In genomic region chr20:36606171-36607116, GRCh38 we compare ENCODE assay signal across 9 cellular contexts. TPM values are rescaled to one million over a fixed set of nuclear protein-coding genes. Genes with fewer than 3 reads are reported as not detected.
DNase-seq lines count a peak whose midpoint lies in the region; ATAC-seq and TF ChIP-seq lines count a peak whose summit lies in the region.
"Had no signal": no experiment of that assay in that cellular context is flagged by ENCODE, and none has a peak within 500 bp of the region (broad histone marks: within the 10 kb centered on the region; RNA-seq: fewer than 3 reads in every experiment).

No MANE protein-coding gene starts in this region.

- H3K9me3 Mint-ChIP-seq in activated CD4-positive, alpha-beta T cell treated with anti-CD3 and anti-CD28 coated beads, Interleukin-2, amount 10 ng/mL, durations not matched to agents 24 days and 14 days = no peaks in the 10 kb centered on the region

- H3K27ac Mint-ChIP-seq in activated CD4-positive, alpha-beta T cell treated with anti-CD3 and anti-CD28 coated beads, Interleukin-2, amount 10 ng/mL, durations not matched to agents 24 days and 14 days = peak overlapping the region; percentile 94

- no peak for TF ChIP-seq CTCF in Panc1 (IDR thresholded peaks at IDR 0.05)

- H3K9me3 ChIP-seq in Panc1 (ENCODE audit: control insufficient read depth, insufficient read depth, low read depth, low read length) (no peaks in the 10 kb centered on the region), mucosa of rectum (ENCODE audit: control insufficient read depth in 2 of 2, low read length in 2 of 2) (no peaks in the 10 kb centered on the region)

- peak overlapping the region; percentile 93 to 99 for H3K9ac ChIP-seq in mucosa of rectum (ENCODE audit: low read depth in 1 of 2, low read length in 2 of 2)

- in situ Hi-C loops in Panc1 (cut with HindIII; ENCODE audit: low pct_unique_long_range_greater_than_20kb, low sequenced_read_pairs) = no loop called here

- H3K4me3 ChIP-seq in Panc1 (ENCODE audit: low read depth in 2 of 2, low read length in 2 of 2) (peak overlapping the region; percentile 97), mucosa of rectum (ENCODE audit: low read length in 2 of 2) (peak overlapping the region; percentile 93 to 96)

- intact Hi-C loops in activated CD4-positive, alpha-beta T cell treated with anti-CD3 and anti-CD28 coated beads, Interleukin-2, amount 10 ng/mL, durations not matched to agents 24 days and 14 days (cut with micrococcal nuclease) = loop anchor here (5.0 to 10.0 kb wide), 2 partner anchors 142 to 166 kb away; partner anchors contain the start of gene DSN1
- intact Hi-C loops in Panc1 (cut with micrococcal nuclease; ENCODE audit: unreplicated experiment) = no loop called here

- H3K36me3 ChIP-seq in Panc1 (ENCODE audit: control insufficient read depth, insufficient read depth, low read length) (peaks cover 10% of the 10 kb centered on the region; the same call in 1 of the 2 replicates), mucosa of rectum (ENCODE audit: control insufficient read depth in 2 of 2, insufficient read depth in 2 of 2, low read length in 2 of 2) (peaks cover 19 to 31% of the 10 kb centered on the region in 2 donors)

- H3K4me1 ChIP-seq in Panc1 (ENCODE audit: control insufficient read depth, insufficient read depth, low read length) (peaks cover 7% of the 10 kb centered on the region; the same call in 1 of the 2 replicates), mucosa of rectum (ENCODE audit: control insufficient read depth in 2 of 2, insufficient read depth in 2 of 2, low read length in 2 of 2) (peaks cover 8 to 20% of the 10 kb centered on the region in 2 donors)

- POLR2A ChIA-PET in Panc1 (lab: Charles Lee) = interaction anchor here (0.5 to 0.6 kb wide), 4 partner anchors 106 to 589 kb away, joined by 3 to 6 read pairs (median 4); no protein-coding TSS in a partner anchor

- H3K27ac ChIP-seq in Panc1 (ENCODE audit: low read length) (peak overlapping the region; percentile 75), cingulate gyrus (ENCODE audit: low read depth, low read length) (peak overlapping the region; percentile 88), mucosa of rectum (ENCODE audit: low read depth in 2 of 2, low read length in 2 of 2) (peak overlapping the region; percentile 93 to 94)

- H3K27me3 ChIP-seq in Panc1 (ENCODE audit: control insufficient read depth, insufficient read depth, low read length) = no peaks in the 10 kb centered on the region
- no peaks in the 10 kb centered on the region for H3K27me3 ChIP-seq in mucosa of rectum (ENCODE audit: control insufficient read depth in 2 of 2, insufficient read depth in 2 of 2, low read length in 2 of 2)

- H3K4me1 Mint-ChIP-seq in activated CD4-positive, alpha-beta T cell treated with anti-CD3 and anti-CD28 coated beads, Interleukin-2, amount 10 ng/mL, durations not matched to agents 24 days and 14 days = peaks cover 21% of the 10 kb centered on the region

- H3K27me3 Mint-ChIP-seq in activated CD4-positive, alpha-beta T cell treated with anti-CD3 and anti-CD28 coated beads, Interleukin-2, amount 10 ng/mL, durations not matched to agents 24 days and 14 days = no peaks in the 10 kb centered on the region

- CTCF ChIA-PET in Panc1 (lab: Charles Lee) = interaction anchor here (0.5 to 1.3 kb wide), 4 partner anchors 10 to 336 kb away, joined by 3 to 8 read pairs (median 6); no protein-coding TSS in a partner anchor

- ATAC-seq in Panc1 (no peak), GM19035 (IDR thresholded peaks at IDR 0.05; ENCODE audit: unreplicated experiment) (no peak), HG03439 (IDR thresholded peaks at IDR 0.05; ENCODE audit: unreplicated experiment) (no peak), GM21528 (IDR thresholded peaks at IDR 0.05; ENCODE audit: low FRiP score, unreplicated experiment) (no peak)

- peak; percentile 71 for DNase-seq in activated CD4-positive, alpha-beta T cell treated with anti-CD3 and anti-CD28 coated beads, Interleukin-2, amount 10 ng/mL, durations not matched to agents 24 days and 14 days
- no peak for DNase-seq in activated CD4-positive, alpha-beta T cell treated with anti-CD3 and anti-CD28 coated beads for 4 hours
- no peak for DNase-seq in Panc1 (ENCODE audit: low read depth, low spot score)

- peaks cover 44% of the 10 kb centered on the region for H3K36me3 Mint-ChIP-seq in activated CD4-positive, alpha-beta T cell treated with anti-CD3 and anti-CD28 coated beads, Interleukin-2, amount 10 ng/mL, durations not matched to agents 24 days and 14 days (ENCODE audit: low read depth)

- BruUV-seq in Panc1 (replicated peaks; lab: Mats Ljungman, UMichigan) = TSS peak; percentile 81

- H3K4me3 Mint-ChIP-seq in activated CD4-positive, alpha-beta T cell treated with anti-CD3 and anti-CD28 coated beads, Interleukin-2, amount 10 ng/mL, durations not matched to agents 24 days and 14 days = peak overlapping the region; percentile 100

RNA-seq across cellular contexts. Expression of gene RAB5IF, which starts 0.9 kb away (rescaled TPM):
- 114 and 122 TPM in 2 replicates for total RNA-seq in activated CD4-positive, alpha-beta T cell treated with anti-CD3 and anti-CD28 coated beads, Interleukin-2, amount 10 ng/mL, durations not matched to agents 24 days and 14 days
- 118 TPM for total RNA-seq in Panc1 (2021; ENCODE audit: unreplicated experiment)
- polyA plus RNA-seq in Panc1 (2012; ENCODE audit: insufficient read length) = 109 TPM

RNA-seq across cellular contexts. Expression of gene TGIF2, which starts 33.0 kb away (rescaled TPM):
- total RNA-seq in activated CD4-positive, alpha-beta T cell treated with anti-CD3 and anti-CD28 coated beads, Interleukin-2, amount 10 ng/mL, durations not matched to agents 24 days and 14 days = 55.2 and 55.7 TPM in 2 replicates
- 18.0 TPM for total RNA-seq in Panc1 (2021; ENCODE audit: unreplicated experiment)
- 12.5 TPM for polyA plus RNA-seq in Panc1 (2012; ENCODE audit: insufficient read length)

RNA-seq across cellular contexts. Expression of gene SLA2, which starts 39.6 kb away (rescaled TPM):
- total RNA-seq in activated CD4-positive, alpha-beta T cell treated with anti-CD3 and anti-CD28 coated beads, Interleukin-2, amount 10 ng/mL, durations not matched to agents 24 days and 14 days = 59.0 and 59.6 TPM in 2 replicates
- total RNA-seq in Panc1 (2021; ENCODE audit: unreplicated experiment) = 0.13 TPM
- polyA plus RNA-seq in Panc1 (2012; ENCODE audit: insufficient read length) = not detected
- total RNA-seq: glomerular endothelial cell had no signal

Comparison
In these comparisons a context has a peak if more than half of its experiments do, and no peak if none do; other contexts are left out.
1. RNA of gene SLA2, which starts 39.6 kb away (total RNA-seq): 59.0 to 59.6 TPM in activated CD4-positive, alpha-beta T cell treated with anti-CD3 and anti-CD28 coated beads, Interleukin-2, amount 10 ng/mL, durations not matched to agents 24 days and 14 days; 0.13 TPM in Panc1 (single experiment); every median in the first group is over 10 times any median in the second.
2. Peak in every context shown above with its lines, with median percentiles within 50 percentile points of each other: H3K27ac ChIP-seq.